In the genomic region with DNA sequence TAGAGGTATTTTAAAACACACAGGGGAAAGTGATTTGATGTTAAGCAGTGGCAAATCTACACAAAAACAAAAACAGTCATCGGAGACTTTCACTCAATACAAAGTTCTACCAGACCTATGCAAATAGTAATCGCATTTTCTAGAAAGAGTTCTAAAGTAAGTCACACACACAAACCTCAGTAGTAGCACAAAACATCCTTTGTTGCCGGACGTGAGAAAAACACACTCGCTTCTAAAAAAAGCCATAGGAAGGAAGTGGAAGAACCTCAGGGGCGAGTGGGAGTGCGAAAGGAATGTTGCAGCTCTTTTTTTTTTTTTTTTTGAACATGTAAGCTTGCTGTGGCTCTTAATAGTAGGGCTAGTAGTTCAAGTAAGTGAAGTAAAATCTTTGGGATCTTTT, we compare ENCODE assay signal across 8 cellular contexts.
A peak's percentile ranks its signal among the peaks of the same experiment; 100 is the strongest.
DNase-seq lines count a peak whose midpoint lies in the region; ATAC-seq and TF ChIP-seq lines count a peak whose summit lies in the region.

No MANE protein-coding gene starts in this region.

- H3K27ac ChIP-seq in coronary artery = peak overlapping the region in 1 of 2 donors; percentile 14

- peak overlapping the region; percentile 73 to 81 for H3K4me3 Mint-ChIP-seq in stimulated activated naive B cell treated with anti-CD40 and anti-IgM and Interleukin-4, amounts not matched to agents 10 μg/mL and 1 μg/mL and 100 μg/mL, for 72 hours

- no peaks in the 10 kb centered on the region for H3K27me3 Mint-ChIP-seq in stimulated activated naive B cell treated with anti-CD40 and anti-IgM and Interleukin-4, amounts not matched to agents 10 μg/mL and 1 μg/mL and 100 μg/mL, for 72 hours

- H3K36me3 Mint-ChIP-seq in stimulated activated naive B cell treated with anti-CD40 and anti-IgM and Interleukin-4, amounts not matched to agents 10 μg/mL and 1 μg/mL and 100 μg/mL, for 72 hours = peaks cover 12 to 31% of the 10 kb centered on the region in 2 donors

- H3K9me3 Mint-ChIP-seq in stimulated activated naive B cell treated with anti-CD40 and anti-IgM and Interleukin-4, amounts not matched to agents 10 μg/mL and 1 μg/mL and 100 μg/mL, for 72 hours = peaks cover 0 to 2% of the 10 kb centered on the region in 2 donors

- peaks cover 53 to 89% of the 10 kb centered on the region in 2 donors for H3K4me1 Mint-ChIP-seq in stimulated activated naive B cell treated with anti-CD40 and anti-IgM and Interleukin-4, amounts not matched to agents 10 μg/mL and 1 μg/mL and 100 μg/mL, for 72 hours

- DNase-seq in germinal center (ENCODE audit: low spot score) (peak; percentile 30), coronary artery (ENCODE audit: low spot score) (no peak), NCI-H774 (lab: John Stamatoyannopoulos, UW) (no peak)
- DNase-seq in stimulated activated naive B cell treated with anti-CD40 and anti-IgM and Interleukin-4, amounts not matched to agents 10 μg/mL and 1 μg/mL and 100 μg/mL, for 72 hours = no peak
- no peak for DNase-seq in activated CD4-positive, alpha-beta T cell treated with anti-CD3 and anti-CD28 coated beads, Interleukin-2, amount 50 U/mL, for 4 hours

- H3K27ac Mint-ChIP-seq in stimulated activated naive B cell treated with anti-CD40 and anti-IgM and Interleukin-4, amounts not matched to agents 10 μg/mL and 1 μg/mL and 100 μg/mL, for 72 hours = peak overlapping the region; percentile 82

- H3K4me3 ChIP-seq in coronary artery = no peak overlapping the region

- no peak for TF ChIP-seq CTCF in coronary artery (IDR thresholded peaks at IDR 0.05)

- ATAC-seq in GM18520 (IDR thresholded peaks at IDR 0.05; ENCODE audit: unreplicated experiment) = peak; percentile 65
- peak; percentile 50 for ATAC-seq in HG02623 (IDR thresholded peaks at IDR 0.05; ENCODE audit: unreplicated experiment)
- ATAC-seq in stimulated activated naive B cell treated with anti-CD40 and anti-IgM and Interleukin-4, amounts not matched to agents 10 μg/mL and 1 μg/mL and 100 μg/mL, for 72 hours (replicated peaks) = no peak

TF ChIP-seq in PFSK-1, 5 proteins besides CTCF, POLR2A, EP300 and RAD21:
- TF ChIP-seq SIN3A (IDR thresholded peaks at IDR 0.05; ENCODE audit: borderline replicate concordance, insufficient read depth, low read length) (0 out of 2 replicates have a peak, but pooled peaks have one; percentile 50), POLR2AphosphoS5 (IDR thresholded peaks at IDR 0.05; ENCODE audit: low read depth, low read length) (0 out of 2 replicates have a peak, but pooled peaks have one; percentile 22), TAF1 (IDR thresholded peaks at IDR 0.05; ENCODE audit: borderline replicate concordance, insufficient read depth, low read length) (no peak), REST (IDR thresholded peaks at IDR 0.05; ENCODE audit: insufficient read depth in 1 of 2, low read depth in 2 of 2, low read length in 2 of 2) (0 out of 4 replicates have a peak, but pooled peaks of 1 of the 2 experiments have one; percentile 46)

Comparison
In these comparisons a context has a peak if more than half of its experiments do, and no peak if none do; other contexts are left out.
1. ATAC-seq: peak in GM18520 (single experiment) and HG02623 (single experiment); none in stimulated activated naive B cell treated with anti-CD40 and anti-IgM and Interleukin-4, amounts not matched to agents 10 μg/mL and 1 μg/mL and 100 μg/mL, for 72 hours (0 of 2).